Comparison of ENCODE assay signal across 12 cellular contexts in genomic region chr1:91026777-91027176, GRCh38. TPM values are rescaled to one million over a fixed set of nuclear protein-coding genes. Genes with fewer than 3 reads are reported as not detected.
A peak's percentile ranks its signal among the peaks of the same experiment; 100 is the strongest.
DNase-seq lines count a peak whose midpoint lies in the region; ATAC-seq and TF ChIP-seq lines count a peak whose summit lies in the region.
"Had no signal": no experiment of that assay in that cellular context is flagged by ENCODE, and none has a peak within 500 bp of the region (broad histone marks: within the 10 kb centered on the region; RNA-seq: fewer than 3 reads in every experiment).

No MANE protein-coding gene starts in this region.

- H3K4me1 ChIP-seq in esophagus muscularis mucosa, result peaks cover 5 to 9% (median 8%) of the 10 kb centered on the region in 4 donors

- peaks cover 11% of the 10 kb centered on the region for H3K27me3 Mint-ChIP-seq in T-helper 2 cell treated with Interferon-gamma antibody and Interleukin-4, amounts not matched to agents 5 μg/mL and 100 μg/mL, for 36 hours (ENCODE audit: low read depth)

- H3K27me3 ChIP-seq in SU-DHL-6 (ENCODE audit: low read length) (no peaks in the 10 kb centered on the region), esophagus muscularis mucosa (peaks cover 0 to 12% (median 0%) of the 10 kb centered on the region in 4 donors)
- H3K27me3 ChIP-seq: thyroid gland had no signal

- H3K9me3 Mint-ChIP-seq in T-helper 2 cell treated with Interferon-gamma antibody and Interleukin-4, amounts not matched to agents 5 μg/mL and 100 μg/mL, for 36 hours, result no peaks in the 10 kb centered on the region
- H3K9me3 Mint-ChIP-seq: activated T-helper 17 cell treated with anti-CD3 and anti-CD28 coated beads, Interleukin-2, amount 50 U/mL, for 72 hours had no signal

- no peak for TF ChIP-seq EP300 in esophagus muscularis mucosa (IDR thresholded peaks at IDR 0.05)

- peaks cover 5% of the 10 kb centered on the region for H3K4me1 Mint-ChIP-seq in T-helper 2 cell treated with Interferon-gamma antibody and Interleukin-4, amounts not matched to agents 5 μg/mL and 100 μg/mL, for 36 hours (ENCODE audit: low read depth)

- peaks cover 13% of the 10 kb centered on the region for H3F3A ChIP-seq in SU-DHL-6 (ENCODE audit: insufficient read depth)

- no peaks in the 10 kb centered on the region for H3K36me3 Mint-ChIP-seq in T-helper 2 cell treated with Interferon-gamma antibody and Interleukin-4, amounts not matched to agents 5 μg/mL and 100 μg/mL, for 36 hours (ENCODE audit: low read depth)

- no peak overlapping the region for H3K4me3 ChIP-seq in SU-DHL-6 (ENCODE audit: insufficient read depth, low read length, poor library complexity, severe bottlenecking)
- no peak overlapping the region for H3K4me3 ChIP-seq in foreskin fibroblast (ENCODE audit: low read depth in 1 of 2, low read length in 2 of 2)
- H3K4me3 ChIP-seq in esophagus muscularis mucosa, result no peak overlapping the region
- H3K4me3 ChIP-seq: dorsolateral prefrontal cortex, thyroid gland had no signal

- TF ChIP-seq POLR2A in esophagus muscularis mucosa (IDR thresholded peaks at IDR 0.05; ENCODE audit: low read depth), result no peak

- no peak overlapping the region for H3K27ac Mint-ChIP-seq in T-helper 2 cell treated with Interferon-gamma antibody and Interleukin-4, amounts not matched to agents 5 μg/mL and 100 μg/mL, for 36 hours
- H3K27ac Mint-ChIP-seq: activated T-helper 17 cell treated with anti-CD3 and anti-CD28 coated beads, Interleukin-2, amount 50 U/mL, for 72 hours had no signal

- WGBS in esophagus muscularis mucosa, result 88% methylated on average over 1 of the region's 1 CpG

- no peaks in the 10 kb centered on the region for H3K9me2 ChIP-seq in SU-DHL-6 (replicated peaks; ENCODE audit: insufficient read depth, low read length)

- no peaks in the 10 kb centered on the region for H4K20me1 ChIP-seq in SU-DHL-6 (ENCODE audit: low read depth, low read length)

- H3K9me3 ChIP-seq in SU-DHL-6 (ENCODE audit: insufficient read depth, low read length), result no peaks in the 10 kb centered on the region
- no peaks in the 10 kb centered on the region for H3K9me3 ChIP-seq in esophagus muscularis mucosa
- H3K9me3 ChIP-seq: thyroid gland had no signal

- no peak overlapping the region for H3K27ac ChIP-seq in SU-DHL-6 (ENCODE audit: low read depth, low read length)
- H3K27ac ChIP-seq in esophagus muscularis mucosa (replicated peaks in 1 of 4), result no peak overlapping the region
- H3K27ac ChIP-seq: dorsolateral prefrontal cortex, thyroid gland had no signal

- H3K4me2 ChIP-seq in SU-DHL-6 (ENCODE audit: low read depth, low read length, poor library complexity, severe bottlenecking), result no peak overlapping the region

- no peak overlapping the region for H2AFZ ChIP-seq in SU-DHL-6 (ENCODE audit: low read depth, low read length, severe bottlenecking)

- no peak overlapping the region for H3K4me3 Mint-ChIP-seq in T-helper 2 cell treated with Interferon-gamma antibody and Interleukin-4, amounts not matched to agents 5 μg/mL and 100 μg/mL, for 36 hours
- H3K4me3 Mint-ChIP-seq: activated T-helper 17 cell treated with anti-CD3 and anti-CD28 coated beads, Interleukin-2, amount 50 U/mL, for 72 hours had no signal

- H3K79me2 ChIP-seq in SU-DHL-6 (ENCODE audit: insufficient read depth, low read length), result no peaks in the 10 kb centered on the region

- in situ Hi-C loops in GM13976 (cut with MboI; ENCODE audit: low sequenced_read_pairs, unreplicated experiment), result no loop called here

- H3K36me3 ChIP-seq in SU-DHL-6 (ENCODE audit: low read length), result no peaks in the 10 kb centered on the region
- H3K36me3 ChIP-seq in esophagus muscularis mucosa, result no peaks in the 10 kb centered on the region
- H3K36me3 ChIP-seq: thyroid gland had no signal

- H3K9ac ChIP-seq in SU-DHL-6 (ENCODE audit: low read length), result no peak overlapping the region

- TF ChIP-seq CTCF in AG09319 (IDR thresholded peaks at IDR 0.05; ENCODE audit: low read depth, low read length) (peak; percentile 25), GM13976 (IDR thresholded peaks at IDR 0.05; ENCODE audit: borderline replicate concordance, control extremely low read depth, extremely low read depth, insufficient read depth, missing control alignments) (no peak), SU-DHL-6 (IDR thresholded peaks at IDR 0.05; ENCODE audit: insufficient read depth, low read length, poor library complexity, severe bottlenecking) (peak; percentile 44), foreskin fibroblast (IDR thresholded peaks at IDR 0.05; ENCODE audit: low read depth, low read length) (peak; percentile 18), esophagus muscularis mucosa (IDR thresholded peaks at IDR 0.05) (peak in 1 of 3 experiments; percentile 11)

- ATAC-seq in GM21447 (IDR thresholded peaks at IDR 0.05; ENCODE audit: unreplicated experiment), result no peak
- ATAC-seq: activated T-helper 17 cell treated with anti-CD3 and anti-CD28 coated beads, Interleukin-2, amount 50 U/mL, for 72 hours had no signal

- intact Hi-C loops in esophagus muscularis mucosa (cut with DNase I), result no loop called here

- DNase-seq in AG09319 (ENCODE audit: extremely low read depth, low read depth) (no peak), GM13976 (ENCODE audit: low spot score) (peak; percentile 28), foreskin fibroblast (peak in 1 of 2 donors; percentile 48), GM19238 (ENCODE audit: insufficient read length, low spot score) (no peak), esophagus muscularis mucosa (ENCODE audit: extremely low spot score) (no peak)
- DNase-seq in T-helper 2 cell treated with Interferon-gamma antibody and Interleukin-4, amounts not matched to agents 5 μg/mL and 100 μg/mL, for 36 hours (ENCODE audit: low spot score), result no peak
- DNase-seq: dorsolateral prefrontal cortex, NCI-H524, thyroid gland had no signal

RNA-seq across cellular contexts. Expression of gene ZNF644, which starts 4.9 kb away (rescaled TPM):
- 10 to 100 TPM; 44.8 to 64.8 (median 45.2) TPM for total RNA-seq in esophagus muscularis mucosa
